ENCODE assay signal across 9 cellular contexts in genomic region chr14:21634840-21635239, GRCh38. TPM values are rescaled to one million over a fixed set of nuclear protein-coding genes. Genes with fewer than 3 reads are reported as not detected.
"Had no signal": no experiment of that assay in that cellular context is flagged by ENCODE, and none has a peak within 500 bp of the region (broad histone marks: within the 10 kb centered on the region; RNA-seq: fewer than 3 reads in every experiment).

OR10G2 (minus strand) TSS chr14:21634940; CDS start chr14:21634842, 98 bp downstream.

- ATAC-seq: GM12878 had no signal

- FAIRE-seq: G401.6, GM12878, GM12891, GM12892, GM18507, GM19239 had no signal

- H3K4me3 ChIP-seq: GM12878 had no signal

- DNase-seq: GDM1, GF-D8 had no signal

RNA-seq across cellular contexts. Expression of gene OR10G2, which starts in this region (rescaled TPM):
- total RNA-seq: G401, GM12878 had no signal
- polyA plus RNA-seq: GM12878 had no signal
